In the genomic region with DNA sequence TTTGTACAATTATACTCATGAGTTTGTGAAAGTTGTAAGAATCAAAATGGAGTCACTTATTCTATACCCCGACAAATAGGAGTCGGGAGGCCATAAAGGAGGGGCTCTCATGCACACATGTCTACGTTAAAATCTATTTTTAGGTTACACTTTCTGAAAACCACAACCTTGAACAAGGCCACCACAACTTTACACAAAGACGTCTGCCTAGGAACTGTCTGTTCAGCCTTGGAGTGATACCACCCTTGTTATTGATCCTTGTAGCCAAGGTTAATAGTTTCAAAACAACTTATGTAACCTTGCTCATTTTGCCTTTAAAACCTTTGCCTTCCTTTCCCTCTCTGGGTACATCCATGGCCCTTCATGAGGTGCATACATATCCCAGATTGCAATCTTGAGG, we compare ENCODE assay signal across 1 cellular context.
TF ChIP-seq lines count a peak whose summit lies in the region.

No MANE protein-coding gene starts in this region.

TF ChIP-seq in GM12878, 131 proteins besides CTCF, POLR2A, EP300 and RAD21:
- TF ChIP-seq CREM (IDR thresholded peaks at IDR 0.05; ENCODE audit: low read depth): no peak
- TF ChIP-seq SUZ12 (IDR thresholded peaks at IDR 0.05; ENCODE audit: unreplicated experiment): no peak
- TF ChIP-seq ZSCAN29 (IDR thresholded peaks at IDR 0.05): no peak
- no peak for TF ChIP-seq ZZZ3 (IDR thresholded peaks at IDR 0.05; ENCODE audit: control insufficient read depth, insufficient read length, low read depth)
- TF ChIP-seq EED (IDR thresholded peaks at IDR 0.05; ENCODE audit: low read depth): no peak
- TF ChIP-seq, protein P1, sequence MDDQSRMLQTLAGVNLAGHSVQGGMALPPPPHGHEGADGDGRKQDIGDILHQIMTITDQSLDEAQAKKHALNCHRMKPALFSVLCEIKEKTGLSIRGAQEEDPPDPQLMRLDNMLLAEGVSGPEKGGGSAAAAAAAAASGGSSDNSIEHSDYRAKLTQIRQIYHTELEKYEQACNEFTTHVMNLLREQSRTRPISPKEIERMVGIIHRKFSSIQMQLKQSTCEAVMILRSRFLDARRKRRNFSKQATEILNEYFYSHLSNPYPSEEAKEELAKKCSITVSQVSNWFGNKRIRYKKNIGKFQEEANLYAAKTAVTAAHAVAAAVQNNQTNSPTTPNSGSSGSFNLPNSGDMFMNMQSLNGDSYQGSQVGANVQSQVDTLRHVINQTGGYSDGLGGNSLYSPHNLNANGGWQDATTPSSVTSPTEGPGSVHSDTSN (IDR thresholded peaks at IDR 0.05; ENCODE audit: insufficient replicate concordance, low read depth, low read length): no peak
- TF ChIP-seq SPI1 (IDR thresholded peaks at IDR 0.05; ENCODE audit: borderline replicate concordance, insufficient read depth, low read depth, low read length): no peak
- TF ChIP-seq CBX5 (IDR thresholded peaks at IDR 0.05; ENCODE audit: low read depth): no peak
- TF ChIP-seq, protein P2, sequence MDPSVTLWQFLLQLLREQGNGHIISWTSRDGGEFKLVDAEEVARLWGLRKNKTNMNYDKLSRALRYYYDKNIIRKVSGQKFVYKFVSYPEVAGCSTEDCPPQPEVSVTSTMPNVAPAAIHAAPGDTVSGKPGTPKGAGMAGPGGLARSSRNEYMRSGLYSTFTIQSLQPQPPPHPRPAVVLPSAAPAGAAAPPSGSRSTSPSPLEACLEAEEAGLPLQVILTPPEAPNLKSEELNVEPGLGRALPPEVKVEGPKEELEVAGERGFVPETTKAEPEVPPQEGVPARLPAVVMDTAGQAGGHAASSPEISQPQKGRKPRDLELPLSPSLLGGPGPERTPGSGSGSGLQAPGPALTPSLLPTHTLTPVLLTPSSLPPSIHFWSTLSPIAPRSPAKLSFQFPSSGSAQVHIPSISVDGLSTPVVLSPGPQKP (IDR thresholded peaks at IDR 0.05; ENCODE audit: low read depth, low read length): no peak
- no peak for TF ChIP-seq SMAD1 (IDR thresholded peaks at IDR 0.05; ENCODE audit: low read depth, partially characterized antibody)
- no peak for TF ChIP-seq ZNF384 (IDR thresholded peaks at IDR 0.05; ENCODE audit: borderline replicate concordance, low read depth, low read length)
